Comparison of ENCODE assay signal across 8 cellular contexts in the genomic region with DNA sequence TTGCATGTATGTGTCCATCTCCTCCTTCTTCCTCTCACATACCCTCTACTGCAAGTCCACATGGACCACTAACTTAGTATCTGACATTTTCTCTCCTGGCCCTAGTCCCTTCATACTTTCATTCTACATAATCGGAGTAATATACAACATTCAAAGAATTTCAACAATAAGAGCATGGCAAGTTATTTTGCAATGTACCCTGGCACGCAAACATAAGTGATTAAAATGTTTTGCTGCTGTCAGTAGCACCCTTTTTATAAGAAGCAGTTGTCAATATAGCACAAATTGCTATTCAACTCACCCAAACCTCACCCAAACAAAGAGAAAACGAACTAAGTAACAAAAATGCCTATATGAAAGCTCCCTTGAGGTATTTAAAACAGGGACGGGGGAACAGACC. TPM values are rescaled to one million over a fixed set of nuclear protein-coding genes. Genes with fewer than 3 reads are reported as not detected.
A peak's percentile ranks its signal among the peaks of the same experiment; 100 is the strongest.
DNase-seq lines count a peak whose midpoint lies in the region; ATAC-seq and TF ChIP-seq lines count a peak whose summit lies in the region.

No MANE protein-coding gene starts in this region.

- peak overlapping the region; percentile 94 for H3K27ac ChIP-seq in A673 (ENCODE audit: low read depth, low read length, poor library complexity, severe bottlenecking)

- ATAC-seq in mucosa of descending colon, result no peak

- H3K9me3 ChIP-seq in A673 (ENCODE audit: low read depth, low read length, poor library complexity, severe bottlenecking) (no peaks in the 10 kb centered on the region), mucosa of descending colon (no peaks in the 10 kb centered on the region)

- H3K4me3 ChIP-seq in A673 (ENCODE audit: low read depth, low read length, poor library complexity, severe bottlenecking) (peak overlapping the region; percentile 72), mucosa of descending colon (peak overlapping the region; percentile 85)
- peak overlapping the region; percentile 80 for H3K4me3 ChIP-seq in Jurkat, Clone E6-1 (ENCODE audit: low read length)

- H3K36me3 ChIP-seq in A673 (ENCODE audit: insufficient read depth, low read length, poor library complexity, severe bottlenecking) (no peaks in the 10 kb centered on the region), mucosa of descending colon (ENCODE audit: low read depth) (no peaks in the 10 kb centered on the region)

- no peaks in the 10 kb centered on the region for H3K9me3 Mint-ChIP-seq in chondrocyte (ENCODE audit: low read depth)

- no peak for DNase-seq in A673 (ENCODE audit: low spot score)
- DNase-seq in Jurkat, Clone E6-1 (ENCODE audit: low read depth, low spot score), result no peak
- no peak for DNase-seq in chondrocyte (ENCODE audit: low spot score)
- DNase-seq in mucosa of descending colon, result no peak
- DNase-seq in AG20443 (ENCODE audit: low spot score), result no peak
- no peak for DNase-seq in SKM-1 (lab: John Stamatoyannopoulos, UW; ENCODE audit: unreplicated experiment)
- DNase-seq in EL, result no peak
- DNase-seq in activated gamma-delta T cell (lab: John Stamatoyannopoulos, UW), result no peak

- POLR2A ChIA-PET in A673 (lab: Charles Lee; ENCODE audit: low non-redundant PET), result no interaction called here

- no peaks in the 10 kb centered on the region for H3K27me3 Mint-ChIP-seq in chondrocyte (ENCODE audit: low read depth)

- H3K4me1 Mint-ChIP-seq in chondrocyte (ENCODE audit: low read depth), result peaks cover 51% of the 10 kb centered on the region

- H3K4me3 Mint-ChIP-seq in chondrocyte (ENCODE audit: unreplicated experiment), result peak overlapping the region; percentile 96

- TF ChIP-seq CTCF in A673 (conservative IDR thresholded peaks at IDR 0.05; ENCODE audit: low read depth, low read length), result no peak
- TF ChIP-seq CTCF in chondrocyte (IDR thresholded peaks at IDR 0.05), result no peak
- no peak for TF ChIP-seq CTCF in mucosa of descending colon (IDR thresholded peaks at IDR 0.05)

- peak overlapping the region; percentile 97 for H3K27ac Mint-ChIP-seq in chondrocyte (ENCODE audit: unreplicated experiment)

- H3K36me3 Mint-ChIP-seq in chondrocyte (ENCODE audit: low read depth), result no peaks in the 10 kb centered on the region

- H3K4me1 ChIP-seq in A673 (ENCODE audit: insufficient read depth, low read length, poor library complexity, severe bottlenecking), result peaks cover 26% of the 10 kb centered on the region
- H3K4me1 ChIP-seq in mucosa of descending colon (ENCODE audit: low read depth), result peaks cover 14% of the 10 kb centered on the region

- no TSS peak for BruUV-seq in A673 (replicated peaks; lab: Mats Ljungman, UMichigan)

- intact Hi-C loops in A673 (cut with micrococcal nuclease; ENCODE audit: unreplicated experiment), result loop anchor here (5.0 kb wide), 1 partner anchor 169 kb away; no protein-coding TSS in a partner anchor
- intact Hi-C loops in mucosa of descending colon (cut with DNase I, micrococcal nuclease), result no loop called here

- H3K27me3 ChIP-seq in A673 (replicated peaks; ENCODE audit: insufficient read depth, low read depth, low read length, poor library complexity), result no peaks in the 10 kb centered on the region

- CTCF ChIA-PET in A673 (lab: Charles Lee), result no interaction called here

RNA-seq across cellular contexts. Expression of a gene that starts 1.8 kb away (rescaled TPM):
- 154 and 177 TPM in 2 replicates for total RNA-seq in A673 (2021)
- polyA plus RNA-seq in Jurkat, Clone E6-1 (2012; ENCODE audit: insufficient read depth, insufficient read length), result 126 TPM
- total RNA-seq in chondrocyte, result 73.2 to 107 TPM (median 80.9 TPM) in 3 replicates
- total RNA-seq in mucosa of descending colon, result 100 to 1,000 TPM in 1 of 3 donors, 10 to 100 TPM in 2; 72.1 to 111 (median 91.6) TPM
